In the genomic region with DNA sequence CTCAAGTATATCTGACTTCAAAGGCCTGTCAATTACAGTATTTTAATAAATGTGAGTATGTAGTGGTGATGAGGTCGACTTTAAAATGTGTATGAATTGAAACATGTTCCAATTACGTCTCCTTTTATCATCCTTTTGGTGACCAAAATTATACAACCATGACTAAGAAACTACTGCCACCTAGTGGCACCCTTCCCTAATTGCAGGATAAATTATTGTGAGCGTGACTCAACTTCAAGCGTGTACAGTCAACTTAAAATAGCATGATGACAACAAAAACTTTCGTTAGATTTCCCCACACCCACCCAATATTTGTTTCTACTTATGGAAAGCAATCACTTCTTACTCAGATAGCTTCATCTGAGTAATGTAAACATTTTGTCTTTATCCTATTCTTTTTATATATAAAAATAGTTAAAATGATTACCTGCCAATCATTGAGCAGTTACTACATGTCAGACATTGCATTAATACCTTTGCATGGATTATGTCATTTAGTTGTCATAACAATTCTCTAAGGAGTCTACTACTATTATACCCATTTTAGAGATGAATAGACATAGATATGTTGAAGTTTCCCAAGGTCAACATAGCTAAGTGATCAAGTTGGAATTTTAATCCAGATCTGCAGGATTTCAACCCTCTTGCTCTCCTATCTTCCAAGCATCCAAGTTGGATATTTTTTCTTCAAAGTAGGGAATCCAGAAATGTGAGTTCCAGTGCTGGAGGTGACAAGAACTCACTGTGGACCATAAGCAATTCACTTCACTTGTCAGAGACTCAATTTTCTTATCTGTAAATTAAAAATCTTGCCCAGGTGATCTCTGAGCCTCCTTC, we compare ENCODE assay signal across 1 cellular context.
A peak's percentile ranks its signal among the peaks of the same experiment; 100 is the strongest.
TF ChIP-seq lines count a peak whose summit lies in the region.

No MANE protein-coding gene starts in this region.

TF ChIP-seq in K562, 482 proteins besides CTCF, POLR2A, EP300 and RAD21 (continued from another document):
- 0 out of 2 replicates have a peak, but pooled peaks have one; percentile 36 for TF ChIP-seq CHAMP1 (IDR thresholded peaks at IDR 0.05)
- TF ChIP-seq FOXK2 (conservative IDR thresholded peaks at IDR 0.05 in 1 of 2, IDR thresholded peaks at IDR 0.05 in 1 of 2; ENCODE audit: low read depth in 2 of 2): no peak
- 0 out of 2 replicates have a peak, but pooled peaks have one; percentile 12 for TF ChIP-seq BHLHE40 (IDR thresholded peaks at IDR 0.05; ENCODE audit: low read length)
- peak; percentile 47; the same call in 1 of the 2 replicates for TF ChIP-seq ARID2 (IDR thresholded peaks at IDR 0.05)
- TF ChIP-seq RBM25 (IDR thresholded peaks at IDR 0.05; ENCODE audit: low read depth, low read length, severe bottlenecking): peak; percentile 63
- TF ChIP-seq CSDE1 (IDR thresholded peaks at IDR 0.05): no peak
- TF ChIP-seq ZEB2 (IDR thresholded peaks at IDR 0.05): 0 out of 2 replicates have a peak, but pooled peaks have one; percentile 19
- peak; percentile 63; the same call in 1 of the 2 replicates for TF ChIP-seq ADNP (tag; IDR thresholded peaks at IDR 0.05)
- TF ChIP-seq, protein P1, sequence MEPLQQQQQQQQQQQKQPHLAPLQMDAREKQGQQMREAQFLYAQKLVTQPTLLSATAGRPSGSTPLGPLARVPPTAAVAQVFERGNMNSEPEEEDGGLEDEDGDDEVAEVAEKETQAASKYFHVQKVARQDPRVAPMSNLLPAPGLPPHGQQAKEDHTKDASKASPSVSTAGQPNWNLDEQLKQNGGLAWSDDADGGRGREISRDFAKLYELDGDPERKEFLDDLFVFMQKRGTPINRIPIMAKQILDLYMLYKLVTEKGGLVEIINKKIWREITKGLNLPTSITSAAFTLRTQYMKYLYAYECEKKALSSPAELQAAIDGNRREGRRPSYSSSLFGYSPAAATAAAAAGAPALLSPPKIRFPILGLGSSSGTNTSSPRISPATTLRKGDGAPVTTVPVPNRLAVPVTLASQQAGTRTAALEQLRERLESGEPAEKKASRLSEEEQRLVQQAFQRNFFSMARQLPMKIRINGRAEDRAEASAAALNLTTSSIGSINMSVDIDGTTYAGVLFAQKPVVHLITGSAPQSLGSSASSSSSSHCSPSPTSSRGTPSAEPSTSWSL (CRISPR knock-in tag; IDR thresholded peaks at IDR 0.05; ENCODE audit: borderline replicate concordance): no peak
- TF ChIP-seq ID3 (CRISPR knock-in tag; IDR thresholded peaks at IDR 0.05): no peak
- no peak for TF ChIP-seq ID3 (tag; IDR thresholded peaks at IDR 0.05)
- TF ChIP-seq JUND (IDR thresholded peaks at IDR 0.05; ENCODE audit: borderline replicate concordance, low read depth, low read length): peak; percentile 54; the same call in 1 of the 2 replicates
- peak; percentile 72; the same call in 2 of the 3 replicates for TF ChIP-seq JUND (tag; IDR thresholded peaks at IDR 0.05; ENCODE audit: borderline replicate concordance, low read depth, low read length)
- TF ChIP-seq, protein P2, sequence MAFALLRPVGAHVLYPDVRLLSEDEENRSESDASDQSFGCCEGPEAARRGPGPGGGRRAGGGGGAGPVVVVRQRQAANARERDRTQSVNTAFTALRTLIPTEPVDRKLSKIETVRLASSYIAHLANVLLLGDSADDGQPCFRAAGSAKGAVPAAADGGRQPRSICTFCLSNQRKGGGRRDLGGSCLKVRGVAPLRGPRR (CRISPR knock-in tag; IDR thresholded peaks at IDR 0.05): no peak
- no peak for TF ChIP-seq CREBBP (IDR thresholded peaks at IDR 0.05; ENCODE audit: low read depth, low read length)
- peak; percentile 60 for TF ChIP-seq FOSL1 (tag; conservative IDR thresholded peaks at IDR 0.05)
- TF ChIP-seq MAFF (IDR thresholded peaks at IDR 0.05; ENCODE audit: low read length): peak; percentile 35; the same call in 1 of the 2 replicates
- TF ChIP-seq ATF7 (IDR thresholded peaks at IDR 0.05): peak; percentile 35; the same call in 1 of the 2 replicates
- TF ChIP-seq TRIM28 (IDR thresholded peaks at IDR 0.05): peak; percentile 85
- 0 out of 4 replicates have a peak, but pooled peaks of 1 of the 2 experiments have one; percentile 33 for TF ChIP-seq KDM1A (IDR thresholded peaks at IDR 0.05)
- 0 out of 2 replicates have a peak, but pooled peaks have one; percentile 27 for TF ChIP-seq PKNOX1 (IDR thresholded peaks at IDR 0.05)
- TF ChIP-seq ATF1 (CRISPR knock-in tag; IDR thresholded peaks at IDR 0.05): no peak
- peak; percentile 36 for TF ChIP-seq ATF1 (tag; IDR thresholded peaks at IDR 0.05)
- TF ChIP-seq ZNF316 (IDR thresholded peaks at IDR 0.05): 0 out of 2 replicates have a peak, but pooled peaks have one; percentile 4
- peak in 1 of 2 experiments; percentile 76; a peak in 2 of 3 replicates for TF ChIP-seq CBX3 (IDR thresholded peaks at IDR 0.05; ENCODE audit: borderline replicate concordance in 1 of 2, low read length in 2 of 2)
- peak; percentile 20; the same call in 1 of the 2 replicates for TF ChIP-seq NFE2 (IDR thresholded peaks at IDR 0.05; ENCODE audit: low read depth)
- TF ChIP-seq, protein P3, sequence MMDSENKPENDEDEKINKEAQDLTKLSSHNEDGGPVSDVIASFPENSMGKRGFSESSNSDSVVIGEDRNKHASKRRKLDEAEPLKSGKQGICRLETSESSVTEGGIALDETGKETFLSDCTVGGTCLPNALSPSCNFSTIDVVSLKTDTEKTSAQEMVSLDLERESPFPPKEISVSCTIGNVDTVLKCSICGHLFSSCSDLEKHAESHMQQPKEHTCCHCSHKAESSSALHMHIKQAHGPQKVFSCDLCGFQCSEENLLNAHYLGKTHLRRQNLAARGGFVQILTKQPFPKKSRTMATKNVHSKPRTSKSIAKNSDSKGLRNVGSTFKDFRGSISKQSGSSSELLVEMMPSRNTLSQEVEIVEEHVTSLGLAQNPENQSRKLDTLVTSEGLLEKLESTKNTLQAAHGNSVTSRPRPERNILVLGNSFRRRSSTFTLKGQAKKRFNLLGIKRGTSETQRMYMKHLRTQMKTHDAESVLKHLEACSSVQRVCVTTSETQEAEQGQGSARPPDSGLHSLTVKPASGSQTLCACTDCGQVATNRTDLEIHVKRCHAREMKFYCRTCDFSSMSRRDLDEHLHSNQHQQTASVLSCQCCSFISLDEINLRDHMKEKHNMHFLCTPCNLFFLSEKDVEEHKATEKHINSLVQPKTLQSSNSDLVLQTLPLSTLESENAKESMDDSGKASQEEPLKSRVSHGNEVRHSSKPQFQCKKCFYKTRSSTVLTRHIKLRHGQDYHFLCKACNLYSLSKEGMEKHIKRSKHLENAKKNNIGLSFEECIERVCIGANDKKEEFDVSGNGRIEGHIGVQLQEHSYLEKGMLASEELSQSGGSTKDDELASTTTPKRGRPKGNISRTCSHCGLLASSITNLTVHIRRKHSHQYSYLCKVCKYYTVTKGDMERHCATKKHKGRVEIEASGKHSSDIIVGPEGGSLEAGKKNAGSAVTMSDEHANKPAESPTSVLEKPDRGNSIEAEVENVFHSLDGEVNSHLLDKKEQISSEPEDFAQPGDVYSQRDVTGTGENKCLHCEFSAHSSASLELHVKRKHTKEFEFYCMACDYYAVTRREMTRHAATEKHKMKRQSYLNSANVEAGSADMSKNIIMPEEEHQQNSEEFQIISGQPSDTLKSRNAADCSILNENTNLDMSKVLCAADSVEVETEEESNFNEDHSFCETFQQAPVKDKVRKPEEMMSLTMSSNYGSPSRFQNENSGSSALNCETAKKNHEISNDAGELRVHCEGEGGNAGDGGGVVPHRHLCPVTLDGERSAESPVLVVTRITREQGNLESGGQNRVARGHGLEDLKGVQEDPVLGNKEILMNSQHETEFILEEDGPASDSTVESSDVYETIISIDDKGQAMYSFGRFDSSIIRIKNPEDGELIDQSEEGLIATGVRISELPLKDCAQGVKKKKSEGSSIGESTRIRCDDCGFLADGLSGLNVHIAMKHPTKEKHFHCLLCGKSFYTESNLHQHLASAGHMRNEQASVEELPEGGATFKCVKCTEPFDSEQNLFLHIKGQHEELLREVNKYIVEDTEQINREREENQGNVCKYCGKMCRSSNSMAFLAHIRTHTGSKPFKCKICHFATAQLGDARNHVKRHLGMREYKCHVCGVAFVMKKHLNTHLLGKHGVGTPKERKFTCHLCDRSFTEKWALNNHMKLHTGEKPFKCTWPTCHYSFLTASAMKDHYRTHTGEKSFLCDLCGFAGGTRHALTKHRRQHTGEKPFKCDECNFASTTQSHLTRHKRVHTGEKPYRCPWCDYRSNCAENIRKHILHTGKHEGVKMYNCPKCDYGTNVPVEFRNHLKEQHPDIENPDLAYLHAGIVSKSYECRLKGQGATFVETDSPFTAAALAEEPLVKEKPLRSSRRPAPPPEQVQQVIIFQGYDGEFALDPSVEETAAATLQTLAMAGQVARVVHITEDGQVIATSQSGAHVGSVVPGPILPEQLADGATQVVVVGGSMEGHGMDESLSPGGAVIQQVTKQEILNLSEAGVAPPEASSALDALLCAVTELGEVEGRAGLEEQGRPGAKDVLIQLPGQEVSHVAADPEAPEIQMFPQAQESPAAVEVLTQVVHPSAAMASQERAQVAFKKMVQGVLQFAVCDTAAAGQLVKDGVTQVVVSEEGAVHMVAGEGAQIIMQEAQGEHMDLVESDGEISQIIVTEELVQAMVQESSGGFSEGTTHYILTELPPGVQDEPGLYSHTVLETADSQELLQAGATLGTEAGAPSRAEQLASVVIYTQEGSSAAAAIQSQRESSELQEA (IDR thresholded peaks at IDR 0.05; ENCODE audit: low read depth): no peak
- TF ChIP-seq, protein P4, sequence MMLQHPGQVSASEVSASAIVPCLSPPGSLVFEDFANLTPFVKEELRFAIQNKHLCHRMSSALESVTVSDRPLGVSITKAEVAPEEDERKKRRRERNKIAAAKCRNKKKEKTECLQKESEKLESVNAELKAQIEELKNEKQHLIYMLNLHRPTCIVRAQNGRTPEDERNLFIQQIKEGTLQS (IDR thresholded peaks at IDR 0.05): peak; percentile 72
- TF ChIP-seq, protein P4 (CRISPR knock-in tag; conservative IDR thresholded peaks at IDR 0.05): no peak
- no peak for TF ChIP-seq CEBPG (CRISPR knock-in tag; IDR thresholded peaks at IDR 0.05)
- TF ChIP-seq CEBPG (tag; conservative IDR thresholded peaks at IDR 0.05 in 1 of 2, IDR thresholded peaks at IDR 0.05 in 1 of 2): 0 out of 4 replicates have a peak, but pooled peaks of 1 of the 2 experiments have one; percentile 15
- TF ChIP-seq SMC3 (conservative IDR thresholded peaks at IDR 0.05; ENCODE audit: insufficient read depth, low read depth, low read length): 0 out of 2 replicates have a peak, but pooled peaks have one; percentile 27
- TF ChIP-seq TRIM24 (IDR thresholded peaks at IDR 0.05): peak; percentile 67 to 72; a peak in 3 of 4 replicates
